In the genomic region with DNA sequence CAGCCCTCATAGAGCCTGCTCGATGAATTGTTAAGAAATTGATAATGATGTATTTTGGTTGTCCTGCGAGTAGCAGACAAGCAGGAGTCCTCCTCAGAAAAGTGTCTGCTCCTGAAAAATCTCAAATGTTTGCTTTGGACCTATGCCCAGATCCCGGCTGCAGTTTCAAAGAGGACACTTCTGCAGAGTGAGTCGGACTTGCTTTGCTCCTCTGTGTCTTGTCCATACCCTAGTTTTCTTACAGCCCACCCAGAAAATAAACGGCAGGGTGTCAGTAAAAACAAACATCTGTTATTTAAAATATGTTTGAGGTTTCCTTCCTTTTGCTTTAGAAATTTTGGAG, we compare ENCODE assay signal across 1 cellular context.
TF ChIP-seq lines count a peak whose summit lies in the region.

No MANE protein-coding gene starts in this region.

TF ChIP-seq in IMR-90, 13 proteins besides CTCF, POLR2A, EP300 and RAD21:
- TF ChIP-seq, protein P1, sequence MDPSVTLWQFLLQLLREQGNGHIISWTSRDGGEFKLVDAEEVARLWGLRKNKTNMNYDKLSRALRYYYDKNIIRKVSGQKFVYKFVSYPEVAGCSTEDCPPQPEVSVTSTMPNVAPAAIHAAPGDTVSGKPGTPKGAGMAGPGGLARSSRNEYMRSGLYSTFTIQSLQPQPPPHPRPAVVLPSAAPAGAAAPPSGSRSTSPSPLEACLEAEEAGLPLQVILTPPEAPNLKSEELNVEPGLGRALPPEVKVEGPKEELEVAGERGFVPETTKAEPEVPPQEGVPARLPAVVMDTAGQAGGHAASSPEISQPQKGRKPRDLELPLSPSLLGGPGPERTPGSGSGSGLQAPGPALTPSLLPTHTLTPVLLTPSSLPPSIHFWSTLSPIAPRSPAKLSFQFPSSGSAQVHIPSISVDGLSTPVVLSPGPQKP (IDR thresholded peaks at IDR 0.05; ENCODE audit: borderline replicate concordance, low read depth, low read length), result no peak
- TF ChIP-seq BHLHE40 (IDR thresholded peaks at IDR 0.05; ENCODE audit: low read depth, low read length) (no peak), RCOR1 (IDR thresholded peaks at IDR 0.05; ENCODE audit: insufficient replicate concordance, low read length) (no peak), CEBPB (IDR thresholded peaks at IDR 0.05; ENCODE audit: low read depth, low read length) (no peak), NFE2L2 (IDR thresholded peaks at IDR 0.05; ENCODE audit: low read depth, low read length) (no peak)
